8 cellular contexts compared by ENCODE assay signal in genomic region chr1:40532062-40532389, GRCh38. TPM values are rescaled to one million over a fixed set of nuclear protein-coding genes. Genes with fewer than 3 reads are reported as not detected.
DNase-seq lines count a peak whose midpoint lies in the region; ATAC-seq and TF ChIP-seq lines count a peak whose summit lies in the region.

No MANE protein-coding gene starts in this region.

- H3K4me3 ChIP-seq in HAP-1 (peak overlapping the region; percentile 52), SK-N-MC (peak overlapping the region; percentile 90), gastroesophageal sphincter (peak overlapping the region; percentile 61 to 87), skeletal muscle tissue (ENCODE audit: low read length in 3 of 3) (peak overlapping the region; percentile 84 to 94 (median 91))

- in situ Hi-C loops in HAP-1 (cut with MboI; ENCODE audit: low sequenced_read_pairs), result no loop called here

- no peak for TF ChIP-seq POLR2A in gastroesophageal sphincter (IDR thresholded peaks at IDR 0.05)

- H3K9ac ChIP-seq in SK-N-MC (ENCODE audit: insufficient read length) (peak overlapping the region; percentile 81), skeletal muscle tissue (ENCODE audit: low read depth in 1 of 3, low read length in 3 of 3) (peak overlapping the region; percentile 77 to 86 (median 79))

- H3K27me3 ChIP-seq in HAP-1 (ENCODE audit: low read depth), result no peaks in the 10 kb centered on the region
- no peaks in the 10 kb centered on the region for H3K27me3 ChIP-seq in gastroesophageal sphincter
- no peaks in the 10 kb centered on the region for H3K27me3 ChIP-seq in skeletal muscle tissue (ENCODE audit: control insufficient read depth in 3 of 3, insufficient read depth in 3 of 3, low read length in 3 of 3)

- DNase-seq in HAP-1 (ENCODE audit: low spot score in 2 of 2) (peak in 1 of 2 experiments; percentile 23), SK-N-MC (ENCODE audit: low read depth, low spot score) (no peak), amniotic stem cell (lab: John Stamatoyannopoulos, UW) (no peak), islet precursor cell (no peak)

- no peak for TF ChIP-seq CTCF in gastroesophageal sphincter (IDR thresholded peaks at IDR 0.05)

- H3K36me3 ChIP-seq in HAP-1 (replicated peaks) (peaks cover 8% of the 10 kb centered on the region; the same call in 1 of the 2 replicates), SK-N-MC (ENCODE audit: insufficient read depth, low read length) (0 out of 2 replicates have a peak, but pooled peaks cover 5% of the 10 kb centered on the region), gastroesophageal sphincter (peaks cover 0 to 4% of the 10 kb centered on the region in 2 donors), skeletal muscle tissue (ENCODE audit: control insufficient read depth in 3 of 3, insufficient read depth in 3 of 3, low read length in 3 of 3) (peaks cover 0 to 2% (median 2%) of the 10 kb centered on the region in 3 donors)

- H3K27ac ChIP-seq in SK-N-MC (peak overlapping the region; percentile 13; the same call in 1 of the 2 replicates), gastroesophageal sphincter (peak overlapping the region; percentile 79 to 90 (median 85)), skeletal muscle tissue (ENCODE audit: low read depth, low read length) (peak overlapping the region; percentile 77)

- TF ChIP-seq EP300 in gastroesophageal sphincter (IDR thresholded peaks at IDR 0.05), result no peak

- 0 to 6% methylated on average over 3 of the region's 3 CpGs for WGBS in gastroesophageal sphincter (ENCODE audit: low coverage in 1 of 2), 2 donors

- H3K9me3 ChIP-seq in HAP-1 (no peaks in the 10 kb centered on the region), SK-N-MC (ENCODE audit: low read depth, low read length) (no peaks in the 10 kb centered on the region), gastroesophageal sphincter (no peaks in the 10 kb centered on the region), skeletal muscle tissue (ENCODE audit: control insufficient read depth in 3 of 3, low read length in 3 of 3) (no peaks in the 10 kb centered on the region)

- no peak for ATAC-seq in gastroesophageal sphincter
- no peak for ATAC-seq in GM18498 (IDR thresholded peaks at IDR 0.05; ENCODE audit: unreplicated experiment)
- ATAC-seq in HG02981 (IDR thresholded peaks at IDR 0.05; ENCODE audit: unreplicated experiment), result no peak

- no peaks in the 10 kb centered on the region; the same call in 1 of the 2 replicates for H3K4me1 ChIP-seq in HAP-1
- H3K4me1 ChIP-seq in gastroesophageal sphincter, result peaks cover 6 to 15% (median 10%) of the 10 kb centered on the region in 3 donors
- H3K4me1 ChIP-seq in skeletal muscle tissue (ENCODE audit: control insufficient read depth in 3 of 3, insufficient read depth in 3 of 3, low read length in 3 of 3), result peaks cover 12 to 15% (median 12%) of the 10 kb centered on the region in 3 donors

RNA-seq across cellular contexts. Expression of gene ZNF684, which starts 0.6 kb away (rescaled TPM):
- total RNA-seq in gastroesophageal sphincter, result 10 to 100 TPM in 1 of 4 donors, 1 to 10 TPM in 3; 2.3 to 11.5 (median 5.0) TPM
- total RNA-seq in skeletal muscle tissue, result 2.1 TPM

RNA-seq across cellular contexts. Expression of gene EXO5, which starts 23.5 kb away (rescaled TPM):
- total RNA-seq in gastroesophageal sphincter, result 1 to 10 TPM; 5.4 to 8.8 (median 8.0) TPM
- 6.3 TPM for total RNA-seq in skeletal muscle tissue

RNA-seq across cellular contexts. Expression of gene ZFP69, which starts 54.9 kb away (rescaled TPM):
- total RNA-seq in gastroesophageal sphincter, result 1 to 10 TPM; 2.0 to 6.1 (median 4.2) TPM
- total RNA-seq in skeletal muscle tissue, result 3.7 TPM

Comparison
In these comparisons a context has a peak if more than half of its experiments do, and no peak if none do; other contexts are left out.
1. H3K27ac ChIP-seq: peak in every context shown above with its lines; median percentile 85 in gastroesophageal sphincter; 77 in skeletal muscle tissue; 13 in SK-N-MC.